ENCODE assay signal across 26 cellular contexts in the genomic region with DNA sequence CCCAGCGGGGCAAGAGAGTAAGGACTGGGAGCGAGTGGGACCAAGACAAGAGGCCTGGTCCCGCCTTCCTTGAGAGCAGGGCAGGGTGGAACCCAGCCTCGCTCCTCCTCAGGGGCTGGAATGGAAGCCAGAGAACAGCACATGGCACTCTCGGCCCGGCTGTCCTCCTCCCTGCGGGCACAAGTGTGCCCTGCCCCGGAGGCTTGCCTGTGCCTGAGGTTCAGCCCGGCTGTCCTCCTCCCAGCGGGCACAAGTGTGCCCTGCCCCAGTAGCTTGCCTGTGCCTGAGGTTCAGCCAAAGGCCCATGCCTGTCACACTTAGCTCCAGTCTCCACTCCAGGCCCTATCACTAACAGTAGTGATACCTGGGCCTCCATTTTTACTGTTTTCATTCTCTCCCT. TPM values are rescaled to one million over a fixed set of nuclear protein-coding genes. Genes with fewer than 3 reads are reported as not detected.
"Had no signal": no experiment of that assay in that cellular context is flagged by ENCODE, and none has a peak within 500 bp of the region (broad histone marks: within the 10 kb centered on the region; RNA-seq: fewer than 3 reads in every experiment).

No MANE protein-coding gene starts in this region.

- H3K27ac ChIP-seq: HL-60, KMS-11, PC-9, Peyer's patch, SJCRH30 had no signal

- DNase-seq: Kasumi-1, MM.1S, NCI-H1092 treated with DMSO at 0.1 percent for 48 hours, NCI-H1436, NCI-H187, NCI-H2029, NCI-H2081 treated with DMSO at 0.1 percent for 48 hours, NCI-H2171, NCI-H226, NCI-H446, NCI-H510A, NCI-H524 treated with DMSO at 0.1 percent for 48 hours, NCI-H69, NCI-H774, OCI-M1, PC-9, Peyer's patch, SHP77, SJCRH30 had no signal

- H3K4me3 ChIP-seq: K562, PC-9, Peyer's patch, SJCRH30 had no signal

- H3K36me3 ChIP-seq: Peyer's patch, SJCRH30 had no signal

- H3K27me3 ChIP-seq: Peyer's patch, SJCRH30 had no signal

- H3K9me3 ChIP-seq: Peyer's patch, SJCRH30 had no signal

- H3K4me2 ChIP-seq: KMS-11, PC-9 had no signal

- H3K4me1 ChIP-seq: Peyer's patch, SJCRH30 had no signal

- ATAC-seq: K562, SK-N-SH treated with all-trans-retinoic acid at 6 μM for 48 hours had no signal

- H3K9ac ChIP-seq: KMS-11 had no signal

- H2AFZ ChIP-seq: PC-9 had no signal

RNA-seq across cellular contexts. Expression of gene SULT4A1, which starts 24.2 kb away (rescaled TPM):
- total RNA-seq: M059J, RPMI7951, SJCRH30 had no signal
- polyA plus RNA-seq: IgD-negative memory B cell had no signal

RNA-seq across cellular contexts. Expression of gene EFCAB6, which starts 26.1 kb away (rescaled TPM):
- total RNA-seq: K562, SJCRH30 had no signal
- polyA plus RNA-seq: IgD-negative memory B cell had no signal

RNA-seq across cellular contexts. Expression of gene PNPLA5, which starts 53.7 kb away (rescaled TPM):
- total RNA-seq: K562, PC-9, Peyer's patch, RPMI7951, SJCRH30 had no signal
- polyA plus RNA-seq: IgD-negative memory B cell, K562 had no signal
